Comparison of ENCODE assay signal across 1 cellular context in genomic region chr5:175444905-175445456, GRCh38.
TF ChIP-seq lines count a peak whose summit lies in the region.

No MANE protein-coding gene starts in this region.

TF ChIP-seq in GM23338, 12 proteins besides CTCF, POLR2A, EP300 and RAD21 (continued from another document):
- TF ChIP-seq ZNF462 (CRISPR knock-in tag; IDR thresholded peaks at IDR 0.05) = no peak
- TF ChIP-seq CREB1 (CRISPR knock-in tag; IDR thresholded peaks at IDR 0.05; ENCODE audit: low read depth) = no peak
- TF ChIP-seq NANOG (IDR thresholded peaks at IDR 0.05; ENCODE audit: borderline replicate concordance) = no peak
- TF ChIP-seq JUNB (IDR thresholded peaks at IDR 0.05; ENCODE audit: unreplicated experiment) = no peak
- TF ChIP-seq ZNF331 (CRISPR knock-in tag; IDR thresholded peaks at IDR 0.05; ENCODE audit: low read depth) = no peak
- no peak for TF ChIP-seq STAT1 (IDR thresholded peaks at IDR 0.05; ENCODE audit: unreplicated experiment)
